In the genomic region with DNA sequence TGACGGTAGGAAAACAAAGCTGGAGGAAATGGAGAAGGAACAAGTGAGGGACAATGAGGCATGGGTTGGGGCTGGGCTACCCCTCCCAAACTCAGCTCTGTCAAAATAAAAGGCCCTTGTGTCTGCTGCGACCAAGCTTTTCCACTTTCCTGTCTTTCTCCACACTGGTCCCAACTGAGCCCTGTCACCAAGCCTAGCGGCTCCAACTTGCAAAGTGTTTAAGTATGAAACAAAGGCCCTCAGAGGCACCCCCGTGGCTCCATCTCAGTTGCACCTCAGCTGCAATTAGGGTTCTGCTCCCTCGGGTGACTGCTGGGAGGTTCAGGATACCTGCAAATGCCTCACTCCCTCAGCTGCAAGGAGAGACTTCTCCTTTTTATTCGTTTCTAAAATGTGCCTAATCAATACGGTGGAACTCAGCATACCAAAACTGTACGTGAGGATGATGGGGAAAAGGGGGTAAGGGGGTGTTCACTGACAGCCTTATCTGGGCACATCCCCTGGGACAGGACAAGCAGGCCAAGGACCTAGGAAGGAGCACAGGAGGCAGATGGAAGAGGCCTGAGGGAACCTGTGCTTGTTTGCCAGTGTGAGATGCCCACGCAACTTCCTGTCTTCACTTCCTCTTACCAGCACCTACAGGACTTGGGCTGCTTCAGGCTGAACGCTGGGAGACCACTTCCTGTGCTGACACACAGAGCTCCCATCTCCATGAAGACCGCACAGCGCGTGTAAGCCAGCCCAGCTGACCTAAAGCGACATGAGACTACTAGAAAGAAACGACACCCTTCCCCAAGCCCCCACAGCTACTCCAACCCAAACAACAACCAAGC, we compare ENCODE assay signal across 9 cellular contexts. TPM values are rescaled to one million over a fixed set of nuclear protein-coding genes. Genes with fewer than 3 reads are reported as not detected.
DNase-seq lines count a peak whose midpoint lies in the region; ATAC-seq and TF ChIP-seq lines count a peak whose summit lies in the region.
"Had no signal": no experiment of that assay in that cellular context is flagged by ENCODE, and none has a peak within 500 bp of the region (broad histone marks: within the 10 kb centered on the region; RNA-seq: fewer than 3 reads in every experiment).

No MANE protein-coding gene starts in this region.

- H3K27me3 ChIP-seq in BLaER1 treated with 17β-estradiol and CSF1 and Interleukin-3, amounts not matched to agents 10 nM and 100 nM = no peaks in the 10 kb centered on the region
- H3K27me3 ChIP-seq in Loucy (ENCODE audit: insufficient read depth, low read length, poor library complexity, severe bottlenecking) = no peaks in the 10 kb centered on the region

- no peak overlapping the region for H2AFZ ChIP-seq in Loucy (ENCODE audit: low read length)

- DNase-seq in activated CD8-positive, alpha-beta memory T cell treated with anti-CD3 and anti-CD28 coated beads, Interleukin-2, amount 50 U/mL, for 1 hour (ENCODE audit: extremely low read depth) = peak; percentile 77
- peak; percentile 86 for DNase-seq in Right ventricle myocardium inferior (ENCODE audit: missing footprints)
- DNase-seq in stimulated activated CD4-positive, alpha-beta T cell treated with anti-CD3 and anti-CD28 coated beads, Interleukin-4, amount 100 ng/mL, for 1 hour = peak; percentile 65
- DNase-seq in GM03348 (ENCODE audit: low spot score) = no peak
- no peak for DNase-seq in HUDEP-2 (lab: John Stamatoyannopoulos, UW; ENCODE audit: unreplicated experiment in 76 of 76)

- no peaks in the 10 kb centered on the region for H3K9me2 ChIP-seq in Loucy (replicated peaks; ENCODE audit: low read depth, low read length)

- peak overlapping the region; percentile 78 to 91 (median 83) for H3K27ac ChIP-seq in BLaER1 treated with 17β-estradiol and CSF1 and Interleukin-3, amounts not matched to agents 10 nM and 100 nM

- peaks cover 33% of the 10 kb centered on the region for H3K79me2 ChIP-seq in Loucy (ENCODE audit: insufficient read depth, low read length)

- TF ChIP-seq CTCF in Loucy (conservative IDR thresholded peaks at IDR 0.05; ENCODE audit: low read length) = no peak

- peak overlapping the region; percentile 57 to 78 (median 67); a peak in 21 of 22 replicates for H3K9ac ChIP-seq in BLaER1 treated with 17β-estradiol and CSF1 and Interleukin-3, amounts not matched to agents 10 nM and 100 nM
- H3K9ac ChIP-seq in Loucy (ENCODE audit: low read depth, low read length, poor library complexity, severe bottlenecking) = peak overlapping the region; percentile 82

- H3F3A ChIP-seq in Loucy (ENCODE audit: low read depth) = peaks cover 10% of the 10 kb centered on the region; the same call in 1 of the 2 replicates

- intact Hi-C loops in Right ventricle myocardium inferior (cut with DNase I) = no loop called here

- ATAC-seq in GM21390 (IDR thresholded peaks at IDR 0.05; ENCODE audit: unreplicated experiment) (peak; percentile 80), Right ventricle myocardium inferior (peak; percentile 24)

- H3K36me3 ChIP-seq in BLaER1 treated with 17β-estradiol and CSF1 and Interleukin-3, amounts not matched to agents 10 nM and 100 nM = peaks cover 65 to 91% (median 83%) of the 10 kb centered on the region in 11 experiments
- peaks cover 28% of the 10 kb centered on the region; the same call in 1 of the 2 replicates for H3K36me3 ChIP-seq in Loucy (ENCODE audit: insufficient read depth, low read length)

- peaks cover 0 to 6% (median 4%) of the 10 kb centered on the region in 11 experiments; a peak in 18 of 22 replicates for H3K9me3 ChIP-seq in BLaER1 treated with 17β-estradiol and CSF1 and Interleukin-3, amounts not matched to agents 10 nM and 100 nM (replicated peaks in 1 of 11)
- H3K9me3 ChIP-seq in Loucy (ENCODE audit: insufficient read depth, low read depth, low read length) = no peaks in the 10 kb centered on the region

- H4K20me1 ChIP-seq in BLaER1 treated with 17β-estradiol and CSF1 and Interleukin-3, amounts not matched to agents 10 nM and 100 nM = peaks cover 0 to 10% (median 0%) of the 10 kb centered on the region in 11 experiments; a peak in 4 of 22 replicates
- no peaks in the 10 kb centered on the region for H4K20me1 ChIP-seq in Loucy (ENCODE audit: insufficient read depth, low read length, poor library complexity, severe bottlenecking)

- H3K4me3 ChIP-seq in BLaER1 treated with 17β-estradiol and CSF1 and Interleukin-3, amounts not matched to agents 10 nM and 100 nM = peak overlapping the region in 9 of 10 experiments; percentile 4 to 54 (median 38); a peak in 14 of 20 replicates
- H3K4me3 ChIP-seq in Loucy (ENCODE audit: low read length, poor library complexity, severe bottlenecking) = peak overlapping the region; percentile 74

- H3K4me2 ChIP-seq in BLaER1 treated with 17β-estradiol and CSF1 and Interleukin-3, amounts not matched to agents 10 nM and 100 nM = peak overlapping the region; percentile 72 to 99 (median 93)
- peak overlapping the region; percentile 89 for H3K4me2 ChIP-seq in Loucy (ENCODE audit: low read depth, low read length, poor library complexity, severe bottlenecking)

- peaks cover 87 to 97% (median 94%) of the 10 kb centered on the region in 10 experiments for H3K4me1 ChIP-seq in BLaER1 treated with 17β-estradiol and CSF1 and Interleukin-3, amounts not matched to agents 10 nM and 100 nM
- peaks cover 45% of the 10 kb centered on the region for H3K4me1 ChIP-seq in Loucy (ENCODE audit: insufficient read depth, low read length, poor library complexity, severe bottlenecking)

RNA-seq across cellular contexts. Expression of a gene that starts 8.9 kb away (rescaled TPM):
- total RNA-seq in Right ventricle myocardium inferior = 4.2 TPM

RNA-seq across cellular contexts. Expression of a gene that starts 9.8 kb away (rescaled TPM):
- total RNA-seq in Right ventricle myocardium inferior = 15.7 TPM

RNA-seq across cellular contexts. Expression of a gene that starts 16.9 kb away (rescaled TPM):
- not detected for total RNA-seq in Right ventricle myocardium inferior
- total RNA-seq: endothelial cell of umbilical vein had no signal

RNA-seq across cellular contexts. Expression of a gene that starts 31.4 kb away (rescaled TPM):
- 278 TPM for total RNA-seq in Right ventricle myocardium inferior

RNA-seq across cellular contexts. Expression of a gene that starts 32.3 kb away (rescaled TPM):
- total RNA-seq in Right ventricle myocardium inferior = 11.6 TPM

Comparison
In these comparisons a context has a peak if more than half of its experiments do, and no peak if none do; other contexts are left out.
1. DNase-seq: peak in activated CD8-positive, alpha-beta memory T cell treated with anti-CD3 and anti-CD28 coated beads, Interleukin-2, amount 50 U/mL, for 1 hour (single experiment), Right ventricle myocardium inferior (single experiment) and stimulated activated CD4-positive, alpha-beta T cell treated with anti-CD3 and anti-CD28 coated beads, Interleukin-4, amount 100 ng/mL, for 1 hour (single experiment); none in GM03348 (single experiment) and HUDEP-2 (0 of 76).